In the genomic region with DNA sequence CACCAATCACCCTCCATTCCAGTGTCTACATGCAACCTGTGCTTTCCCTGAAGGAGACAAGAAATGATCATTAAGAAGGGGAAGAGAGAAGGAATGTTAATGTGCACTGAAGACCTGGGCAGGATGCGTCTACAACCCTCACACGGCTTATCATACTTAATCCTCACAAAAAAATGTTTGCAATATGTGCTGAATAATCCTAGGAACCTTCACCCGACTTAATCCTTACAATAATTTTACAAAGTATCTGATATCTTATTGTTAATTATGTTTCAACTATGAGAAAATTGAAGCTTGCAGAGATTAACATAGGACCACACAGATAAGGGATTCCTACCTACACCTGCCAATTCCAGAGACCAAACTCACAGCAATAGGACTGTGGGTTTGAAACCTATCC, we compare ENCODE assay signal across 7 cellular contexts.
"Had no signal": no experiment of that assay in that cellular context is flagged by ENCODE, and none has a peak within 500 bp of the region (broad histone marks: within the 10 kb centered on the region; RNA-seq: fewer than 3 reads in every experiment).

No MANE protein-coding gene starts in this region.

- ATAC-seq: GM12878 had no signal

- DNase-seq: GDM1, GF-D8 had no signal

- FAIRE-seq: G401.6, GM12878, GM12892, GM18507, GM19239 had no signal

- H3K4me3 ChIP-seq: GM12878 had no signal
